Comparison of ENCODE assay signal across 9 cellular contexts in genomic region chr2:236177604-236177966, GRCh38. TPM values are rescaled to one million over a fixed set of nuclear protein-coding genes. Genes with fewer than 3 reads are reported as not detected.
DNase-seq lines count a peak whose midpoint lies in the region; ATAC-seq and TF ChIP-seq lines count a peak whose summit lies in the region.
"Had no signal": no experiment of that assay in that cellular context is flagged by ENCODE, and none has a peak within 500 bp of the region (broad histone marks: within the 10 kb centered on the region; RNA-seq: fewer than 3 reads in every experiment).

No MANE protein-coding gene starts in this region.

- intact Hi-C loops in natural killer cell (cut with micrococcal nuclease) = no loop called here
- intact Hi-C loops in CD4-positive, alpha-beta memory T cell (cut with micrococcal nuclease) = no loop called here

- H3K27me3 Mint-ChIP-seq in natural killer cell (ENCODE audit: low read depth in 2 of 2) = peaks cover 45 to 59% of the 10 kb centered on the region in 2 donors
- H3K27me3 Mint-ChIP-seq in CD4-positive, alpha-beta memory T cell = peaks cover 44 to 54% of the 10 kb centered on the region in 2 donors

- H3K4me1 Mint-ChIP-seq in natural killer cell = peaks cover 5 to 6% of the 10 kb centered on the region in 2 donors
- H3K4me1 Mint-ChIP-seq in CD4-positive, alpha-beta memory T cell = peaks cover 0 to 24% (median 7%) of the 10 kb centered on the region in 4 donors

- no peak overlapping the region for H3K4me3 ChIP-seq in CD4-positive, alpha-beta memory T cell (ENCODE audit: low read length in 2 of 2)

- no peak overlapping the region for H3K27ac Mint-ChIP-seq in natural killer cell
- H3K27ac Mint-ChIP-seq in CD4-positive, alpha-beta memory T cell = no peak overlapping the region

- no peaks in the 10 kb centered on the region for H3K36me3 Mint-ChIP-seq in natural killer cell
- H3K36me3 Mint-ChIP-seq in CD4-positive, alpha-beta memory T cell = no peaks in the 10 kb centered on the region

- H3K4me3 Mint-ChIP-seq in natural killer cell = no peak overlapping the region
- peak overlapping the region in 1 of 8 donors; percentile 36 for H3K4me3 Mint-ChIP-seq in CD4-positive, alpha-beta memory T cell

- POLR2A ChIA-PET in CD4-positive, alpha-beta memory T cell (lab: Charles Lee; ENCODE audit: partially characterized antibody) = no interaction called here

- peaks cover 42% of the 10 kb centered on the region for H3K27me3 ChIP-seq in CD4-positive, alpha-beta memory T cell (ENCODE audit: insufficient read depth, low read length)
- H3K27me3 ChIP-seq: SJSA1 had no signal

- H3K9me3 ChIP-seq in CD4-positive, alpha-beta memory T cell (ENCODE audit: control insufficient read depth in 1 of 2, low read length in 2 of 2) = no peaks in the 10 kb centered on the region
- H3K9me3 ChIP-seq: SJSA1 had no signal

- peak; percentile 45 for TF ChIP-seq CTCF in GM12874 (IDR thresholded peaks at IDR 0.05; ENCODE audit: insufficient read depth, low read depth, low read length)
- TF ChIP-seq CTCF in natural killer cell (IDR thresholded peaks at IDR 0.05) = no peak

- DNase-seq in NCI-H460 (ENCODE audit: extremely low read depth, low read depth) (peak; percentile 72), dermis blood vessel endothelial cell (peak; percentile 77), natural killer cell (no peak), mucosa of gallbladder (ENCODE audit: low spot score) (no peak), NCI-H2171 (lab: John Stamatoyannopoulos, UW) (no peak)
- no peak for DNase-seq in activated CD8-positive, alpha-beta memory T cell treated with anti-CD3 and anti-CD28 coated beads, Interleukin-2, amount 50 U/mL, for 4 hours
- DNase-seq in CD4-positive, alpha-beta memory T cell = no peak

- peaks cover 14% of the 10 kb centered on the region for H3K4me1 ChIP-seq in CD4-positive, alpha-beta memory T cell (ENCODE audit: insufficient read depth, low read length)

- peak in 2 of 3 donors; percentile 42 to 48 for ATAC-seq in natural killer cell

- CTCF ChIA-PET in CD4-positive, alpha-beta memory T cell (lab: Charles Lee; ENCODE audit: partially characterized antibody) = interaction anchor here (1.1 to 2.4 kb wide), 4 partner anchors 10 to 412 kb away, joined by 4 to 17 read pairs (median 6); no protein-coding TSS in a partner anchor

- H3K27ac ChIP-seq in CD4-positive, alpha-beta memory T cell (ENCODE audit: low read depth, low read length) = no peak overlapping the region

- no peaks in the 10 kb centered on the region for H3K36me3 ChIP-seq in CD4-positive, alpha-beta memory T cell (ENCODE audit: insufficient read depth, low read length)

- no peaks in the 10 kb centered on the region for H3K9me3 Mint-ChIP-seq in natural killer cell
- peaks cover 0 to 2% (median 0%) of the 10 kb centered on the region in 8 donors for H3K9me3 Mint-ChIP-seq in CD4-positive, alpha-beta memory T cell

RNA-seq across cellular contexts. Expression of gene GBX2, which starts 9.4 kb away (rescaled TPM):
- total RNA-seq in NCI-H460 (2014; rRNA removed; shearing (Covaris generic)) = 1.8 and 3.8 TPM in 2 replicates
- polyA plus RNA-seq in NCI-H460 (2014; cell fraction: nucleus; rRNA removed) = 1.7 and 5.9 TPM in 2 replicates
- 0.34 and 1.1 TPM in 2 replicates for total RNA-seq in dermis blood vessel endothelial cell
- not detected for total RNA-seq in natural killer cell
- total RNA-seq in mucosa of gallbladder = not detected
- not detected for total RNA-seq in CD4-positive, alpha-beta memory T cell
- not detected for polyA plus RNA-seq in CD4-positive, alpha-beta memory T cell

Comparison
In these comparisons a context has a peak if more than half of its experiments do, and no peak if none do; other contexts are left out.
1. DNase-seq: peak in NCI-H460 (single experiment) and dermis blood vessel endothelial cell (single experiment); none in natural killer cell (single experiment), mucosa of gallbladder (single experiment), NCI-H2171 (single experiment), activated CD8-positive, alpha-beta memory T cell treated with anti-CD3 and anti-CD28 coated beads, Interleukin-2, amount 50 U/mL, for 4 hours (single experiment) and CD4-positive, alpha-beta memory T cell (0 of 5).